In genomic region chr7:108358553-108358952, GRCh38 we compare ENCODE assay signal across 9 cellular contexts.
DNase-seq lines count a peak whose midpoint lies in the region; ATAC-seq, FAIRE-seq and TF ChIP-seq lines count a peak whose summit lies in the region.
"Had no signal": no experiment of that assay in that cellular context is flagged by ENCODE, and none has a peak within 500 bp of the region (broad histone marks: within the 10 kb centered on the region; RNA-seq: fewer than 3 reads in every experiment).

No MANE protein-coding gene starts in this region.

- H3K4me3 ChIP-seq in GM23248 (no peak overlapping the region), bronchial epithelial cell (ENCODE audit: low read depth, low read length) (no peak overlapping the region), H7 (ENCODE audit: insufficient read depth, low read depth, low read length) (no peak overlapping the region)

- H3K4me3 Mint-ChIP-seq in osteocyte (ENCODE audit: unreplicated experiment) = peak overlapping the region; percentile 14
- no peak overlapping the region for H3K4me3 Mint-ChIP-seq in activated T-helper 2 cell treated with anti-CD3 and anti-CD28 coated beads, Interferon-gamma antibody, Interleukin-2, Interleukin-4, amounts not matched to agents 10 μg/mL and 5 μg/mL and 100 μg/mL, durations not matched to agents 14 hours and 24 hours and 36 hours (ENCODE audit: low read depth)
- H3K4me3 Mint-ChIP-seq: brain had no signal

- H3K27ac Mint-ChIP-seq in osteocyte (ENCODE audit: unreplicated experiment) = peak overlapping the region; percentile 41
- no peak overlapping the region for H3K27ac Mint-ChIP-seq in activated T-helper 2 cell treated with anti-CD3 and anti-CD28 coated beads, Interferon-gamma antibody, Interleukin-2, Interleukin-4, amounts not matched to agents 10 μg/mL and 5 μg/mL and 100 μg/mL, durations not matched to agents 14 hours and 24 hours and 36 hours

- no peaks in the 10 kb centered on the region for H3K27me3 ChIP-seq in GM23248 (replicated peaks; ENCODE audit: insufficient read depth)
- H3K27me3 ChIP-seq in bronchial epithelial cell (ENCODE audit: control insufficient read depth, insufficient read depth, low read length) = no peaks in the 10 kb centered on the region
- H3K27me3 ChIP-seq in H7 (ENCODE audit: control insufficient read depth, insufficient read depth, low read length) = no peaks in the 10 kb centered on the region

- no peaks in the 10 kb centered on the region for H3K79me2 ChIP-seq in GM23248 (ENCODE audit: insufficient read depth)

- H3K4me2 ChIP-seq in GM23248 (ENCODE audit: unreplicated experiment) = no peak overlapping the region

- ATAC-seq in HG03442 (IDR thresholded peaks at IDR 0.05; ENCODE audit: unreplicated experiment) (no peak), HG03135 (IDR thresholded peaks at IDR 0.05; ENCODE audit: unreplicated experiment) (no peak)

- no peak overlapping the region for H2AFZ ChIP-seq in GM23248

- WGBS in GM23248 (ENCODE audit: low coverage in 1 of 2, low lambda C conversion rate in 2 of 2, missing lambda C conversion rate in 2 of 2), 2 experiments = 61 to 66% methylated on average over 4 of the region's 4 CpGs

- DNase-seq in GM23248 (peak; percentile 65), NCI-H2227 (lab: John Stamatoyannopoulos, UW; ENCODE audit: unreplicated experiment) (peak; percentile 80), bronchial epithelial cell (ENCODE audit: low read depth) (peak; percentile 75), osteocyte (ENCODE audit: extremely low spot score, unreplicated experiment) (no peak), H7 (no peak)
- DNase-seq in activated T-helper 2 cell treated with anti-CD3 and anti-CD28 coated beads, Interferon-gamma antibody, Interleukin-2, Interleukin-4, amounts not matched to agents 10 μg/mL and 5 μg/mL and 100 μg/mL, durations not matched to agents 14 hours and 24 hours and 36 hours (ENCODE audit: low spot score) = no peak

- in situ Hi-C loops in GM23248 (cut with MboI) = no loop called here

- peaks cover 11% of the 10 kb centered on the region for H3K36me3 Mint-ChIP-seq in osteocyte (ENCODE audit: unreplicated experiment)
- H3K36me3 Mint-ChIP-seq in activated T-helper 2 cell treated with anti-CD3 and anti-CD28 coated beads, Interferon-gamma antibody, Interleukin-2, Interleukin-4, amounts not matched to agents 10 μg/mL and 5 μg/mL and 100 μg/mL, durations not matched to agents 14 hours and 24 hours and 36 hours (ENCODE audit: low read depth) = no peaks in the 10 kb centered on the region

- intact Hi-C loops in activated T-helper 2 cell treated with anti-CD3 and anti-CD28 coated beads, Interferon-gamma antibody, Interleukin-2, Interleukin-4, amounts not matched to agents 10 μg/mL and 5 μg/mL and 100 μg/mL, durations not matched to agents 14 hours and 24 hours and 36 hours (cut with micrococcal nuclease) = no loop called here

- peaks cover 18% of the 10 kb centered on the region for H3K4me1 Mint-ChIP-seq in osteocyte (ENCODE audit: unreplicated experiment)
- H3K4me1 Mint-ChIP-seq in activated T-helper 2 cell treated with anti-CD3 and anti-CD28 coated beads, Interferon-gamma antibody, Interleukin-2, Interleukin-4, amounts not matched to agents 10 μg/mL and 5 μg/mL and 100 μg/mL, durations not matched to agents 14 hours and 24 hours and 36 hours (ENCODE audit: low read depth) = no peaks in the 10 kb centered on the region

- no peaks in the 10 kb centered on the region for H3K9me3 ChIP-seq in GM23248 (ENCODE audit: low read depth)

- peaks cover 10% of the 10 kb centered on the region for H3K9me3 Mint-ChIP-seq in osteocyte (ENCODE audit: unreplicated experiment)
- H3K9me3 Mint-ChIP-seq in activated T-helper 2 cell treated with anti-CD3 and anti-CD28 coated beads, Interferon-gamma antibody, Interleukin-2, Interleukin-4, amounts not matched to agents 10 μg/mL and 5 μg/mL and 100 μg/mL, durations not matched to agents 14 hours and 24 hours and 36 hours = no peaks in the 10 kb centered on the region

- no peak overlapping the region for H3K9ac ChIP-seq in GM23248

- no peaks in the 10 kb centered on the region for H3K27me3 Mint-ChIP-seq in osteocyte (ENCODE audit: unreplicated experiment)
- peaks cover 3% of the 10 kb centered on the region for H3K27me3 Mint-ChIP-seq in activated T-helper 2 cell treated with anti-CD3 and anti-CD28 coated beads, Interferon-gamma antibody, Interleukin-2, Interleukin-4, amounts not matched to agents 10 μg/mL and 5 μg/mL and 100 μg/mL, durations not matched to agents 14 hours and 24 hours and 36 hours (ENCODE audit: low read depth)
- H3K27me3 Mint-ChIP-seq: brain had no signal

- no peak overlapping the region for H3K27ac ChIP-seq in GM23248

- no peak for TF ChIP-seq CTCF in bronchial epithelial cell (IDR thresholded peaks at IDR 0.05; ENCODE audit: insufficient read depth, low read length, severe bottlenecking)
- TF ChIP-seq CTCF in osteocyte (IDR thresholded peaks at IDR 0.05) = no peak

- no peak for FAIRE-seq in bronchial epithelial cell (lab: Jason Lieb, UNC)

- H3K9me2 ChIP-seq in GM23248 (ENCODE audit: insufficient read depth) = no peaks in the 10 kb centered on the region

- no peaks in the 10 kb centered on the region for H3K36me3 ChIP-seq in GM23248 (ENCODE audit: low read depth)
- no peaks in the 10 kb centered on the region for H3K36me3 ChIP-seq in bronchial epithelial cell (ENCODE audit: control insufficient read depth, insufficient read depth, low read length)
- no peaks in the 10 kb centered on the region for H3K36me3 ChIP-seq in H7 (replicated peaks; ENCODE audit: control insufficient read depth, insufficient read depth, low read length)

- no peaks in the 10 kb centered on the region for H3F3A ChIP-seq in GM23248 (ENCODE audit: insufficient read depth)

- H3K4me1 ChIP-seq in GM23248 (ENCODE audit: insufficient read depth) = no peaks in the 10 kb centered on the region

- no peaks in the 10 kb centered on the region for H4K20me1 ChIP-seq in GM23248 (ENCODE audit: insufficient read depth)

Comparison
In these comparisons a context has a peak if more than half of its experiments do, and no peak if none do; other contexts are left out.
1. DNase-seq: peak in GM23248 (single experiment), NCI-H2227 (single experiment) and bronchial epithelial cell (single experiment); none in osteocyte (single experiment), activated T-helper 2 cell treated with anti-CD3 and anti-CD28 coated beads, Interferon-gamma antibody, Interleukin-2, Interleukin-4, amounts not matched to agents 10 μg/mL and 5 μg/mL and 100 μg/mL, durations not matched to agents 14 hours and 24 hours and 36 hours (single experiment) and H7 (single experiment).